In the genomic region with DNA sequence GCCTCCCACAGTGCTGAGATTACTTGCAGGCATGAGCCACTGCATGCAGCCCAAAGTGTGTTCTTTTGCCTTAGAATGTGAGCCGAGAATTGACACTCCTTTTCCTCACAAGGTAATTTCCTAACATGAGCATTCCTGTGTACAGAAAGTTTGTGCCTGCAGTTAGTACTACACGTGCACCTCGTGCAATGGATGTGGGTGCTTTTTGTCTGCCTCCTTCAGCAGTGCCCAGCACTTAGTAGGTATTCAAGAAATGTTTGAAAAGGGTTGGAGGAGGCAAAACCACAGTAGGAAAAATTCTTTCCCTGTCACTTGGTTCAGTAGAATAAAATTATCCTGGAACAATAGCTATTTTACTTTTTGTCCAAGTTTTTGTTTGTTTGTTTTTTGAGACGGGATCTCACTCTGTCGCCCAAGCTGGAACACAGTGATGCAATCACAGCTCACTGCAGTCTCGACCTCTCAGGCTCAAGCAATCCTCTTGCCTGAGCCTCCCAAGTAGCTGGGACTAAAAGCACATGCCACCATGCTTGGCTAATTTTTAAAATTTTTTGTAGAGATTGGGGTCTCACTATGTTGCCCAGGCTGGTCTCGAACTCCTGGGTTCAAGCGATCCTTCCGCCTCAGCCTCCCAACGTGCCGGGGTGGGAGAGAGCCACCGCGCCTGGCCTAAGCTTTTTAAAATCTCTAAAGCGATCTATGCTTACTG, we compare ENCODE assay signal across 2 cellular contexts.
TF ChIP-seq lines count a peak whose summit lies in the region.

No MANE protein-coding gene starts in this region.

TF ChIP-seq in SK-N-SH, 30 proteins besides CTCF, POLR2A, EP300 and RAD21 (continued from another document):
- TF ChIP-seq, protein P1, sequence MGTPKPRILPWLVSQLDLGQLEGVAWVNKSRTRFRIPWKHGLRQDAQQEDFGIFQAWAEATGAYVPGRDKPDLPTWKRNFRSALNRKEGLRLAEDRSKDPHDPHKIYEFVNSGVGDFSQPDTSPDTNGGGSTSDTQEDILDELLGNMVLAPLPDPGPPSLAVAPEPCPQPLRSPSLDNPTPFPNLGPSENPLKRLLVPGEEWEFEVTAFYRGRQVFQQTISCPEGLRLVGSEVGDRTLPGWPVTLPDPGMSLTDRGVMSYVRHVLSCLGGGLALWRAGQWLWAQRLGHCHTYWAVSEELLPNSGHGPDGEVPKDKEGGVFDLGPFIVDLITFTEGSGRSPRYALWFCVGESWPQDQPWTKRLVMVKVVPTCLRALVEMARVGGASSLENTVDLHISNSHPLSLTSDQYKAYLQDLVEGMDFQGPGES (IDR thresholded peaks at IDR 0.05; ENCODE audit: low read depth, low read length): no peak
- TF ChIP-seq JUND (IDR thresholded peaks at IDR 0.05) (no peak), TEAD4 (IDR thresholded peaks at IDR 0.05; ENCODE audit: borderline replicate concordance, insufficient read depth) (no peak)
TF ChIP-seq in SK-N-SH: peak in this region for 0.

TF ChIP-seq in SK-N-SH treated with all-trans-retinoic acid at 6 μM for 48 hours, 23 proteins besides CTCF, POLR2A, EP300 and RAD21 (continued from another document):
- TF ChIP-seq, protein P2, sequence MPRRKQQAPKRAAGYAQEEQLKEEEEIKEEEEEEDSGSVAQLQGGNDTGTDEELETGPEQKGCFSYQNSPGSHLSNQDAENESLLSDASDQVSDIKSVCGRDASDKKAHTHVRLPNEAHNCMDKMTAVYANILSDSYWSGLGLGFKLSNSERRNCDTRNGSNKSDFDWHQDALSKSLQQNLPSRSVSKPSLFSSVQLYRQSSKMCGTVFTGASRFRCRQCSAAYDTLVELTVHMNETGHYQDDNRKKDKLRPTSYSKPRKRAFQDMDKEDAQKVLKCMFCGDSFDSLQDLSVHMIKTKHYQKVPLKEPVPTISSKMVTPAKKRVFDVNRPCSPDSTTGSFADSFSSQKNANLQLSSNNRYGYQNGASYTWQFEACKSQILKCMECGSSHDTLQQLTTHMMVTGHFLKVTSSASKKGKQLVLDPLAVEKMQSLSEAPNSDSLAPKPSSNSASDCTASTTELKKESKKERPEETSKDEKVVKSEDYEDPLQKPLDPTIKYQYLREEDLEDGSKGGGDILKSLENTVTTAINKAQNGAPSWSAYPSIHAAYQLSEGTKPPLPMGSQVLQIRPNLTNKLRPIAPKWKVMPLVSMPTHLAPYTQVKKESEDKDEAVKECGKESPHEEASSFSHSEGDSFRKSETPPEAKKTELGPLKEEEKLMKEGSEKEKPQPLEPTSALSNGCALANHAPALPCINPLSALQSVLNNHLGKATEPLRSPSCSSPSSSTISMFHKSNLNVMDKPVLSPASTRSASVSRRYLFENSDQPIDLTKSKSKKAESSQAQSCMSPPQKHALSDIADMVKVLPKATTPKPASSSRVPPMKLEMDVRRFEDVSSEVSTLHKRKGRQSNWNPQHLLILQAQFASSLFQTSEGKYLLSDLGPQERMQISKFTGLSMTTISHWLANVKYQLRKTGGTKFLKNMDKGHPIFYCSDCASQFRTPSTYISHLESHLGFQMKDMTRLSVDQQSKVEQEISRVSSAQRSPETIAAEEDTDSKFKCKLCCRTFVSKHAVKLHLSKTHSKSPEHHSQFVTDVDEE (CRISPR knock-in tag; IDR thresholded peaks at IDR 0.05): no peak
- TF ChIP-seq, protein P3, sequence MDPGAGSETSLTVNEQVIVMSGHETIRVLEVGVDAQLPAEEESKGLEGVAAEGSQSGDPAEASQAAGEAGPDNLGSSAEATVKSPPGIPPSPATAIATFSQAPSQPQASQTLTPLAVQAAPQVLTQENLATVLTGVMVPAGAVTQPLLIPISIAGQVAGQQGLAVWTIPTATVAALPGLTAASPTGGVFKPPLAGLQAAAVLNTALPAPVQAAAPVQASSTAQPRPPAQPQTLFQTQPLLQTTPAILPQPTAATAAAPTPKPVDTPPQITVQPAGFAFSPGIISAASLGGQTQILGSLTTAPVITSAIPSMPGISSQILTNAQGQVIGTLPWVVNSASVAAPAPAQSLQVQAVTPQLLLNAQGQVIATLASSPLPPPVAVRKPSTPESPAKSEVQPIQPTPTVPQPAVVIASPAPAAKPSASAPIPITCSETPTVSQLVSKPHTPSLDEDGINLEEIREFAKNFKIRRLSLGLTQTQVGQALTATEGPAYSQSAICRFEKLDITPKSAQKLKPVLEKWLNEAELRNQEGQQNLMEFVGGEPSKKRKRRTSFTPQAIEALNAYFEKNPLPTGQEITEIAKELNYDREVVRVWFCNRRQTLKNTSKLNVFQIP (CRISPR knock-in tag; IDR thresholded peaks at IDR 0.05; ENCODE audit: borderline replicate concordance, low read depth): no peak
- TF ChIP-seq RARB (CRISPR knock-in tag; IDR thresholded peaks at IDR 0.05): no peak
